ENCODE assay signal across 14 cellular contexts in genomic region chr7:842436-843031, GRCh38. TPM values are rescaled to one million over a fixed set of nuclear protein-coding genes. Genes with fewer than 3 reads are reported as not detected.
DNase-seq lines count a peak whose midpoint lies in the region; ATAC-seq, FAIRE-seq and TF ChIP-seq lines count a peak whose summit lies in the region.
"Had no signal": no experiment of that assay in that cellular context is flagged by ENCODE, and none has a peak within 500 bp of the region (broad histone marks: within the 10 kb centered on the region; RNA-seq: fewer than 3 reads in every experiment).

No MANE protein-coding gene starts in this region.

- no peaks in the 10 kb centered on the region for H3K9me3 ChIP-seq in OCI-LY7 (ENCODE audit: low read length)
- no peaks in the 10 kb centered on the region for H3K9me3 ChIP-seq in suprapubic skin

- H2AFZ ChIP-seq in OCI-LY7 (ENCODE audit: low read length), result no peak overlapping the region
- H2AFZ ChIP-seq: parathyroid adenoma had no signal

- no peak for TF ChIP-seq EP300 in suprapubic skin (IDR thresholded peaks at IDR 0.05)

- H3K4me1 ChIP-seq in OCI-LY7 (ENCODE audit: insufficient read depth, low read length, poor library complexity, severe bottlenecking) (no peaks in the 10 kb centered on the region), suprapubic skin (peaks cover 11% of the 10 kb centered on the region)
- H3K4me1 ChIP-seq: foreskin keratinocyte, parathyroid adenoma had no signal

- no peaks in the 10 kb centered on the region for H3K4me1 Mint-ChIP-seq in chondrocyte (ENCODE audit: low read depth)
- peaks cover 4% of the 10 kb centered on the region for H3K4me1 Mint-ChIP-seq in stimulated activated naive CD8-positive, alpha-beta T cell treated with anti-CD3 and anti-CD28 coated beads, Interleukin-15, amount 100 ng/mL, for 72 hours

- 43% methylated on average over 8 of the region's 8 CpGs for WGBS in suprapubic skin

- POLR2A ChIA-PET in OCI-LY7 (lab: Charles Lee), result no interaction called here

- FAIRE-seq in islet of Langerhans (lab: Jason Lieb, UNC), result peak; percentile 99
- FAIRE-seq: H1 had no signal

- no peak overlapping the region for H3K4me2 ChIP-seq in OCI-LY7 (ENCODE audit: low read length)

- no peak overlapping the region for H3K4me3 Mint-ChIP-seq in chondrocyte (ENCODE audit: unreplicated experiment)
- H3K4me3 Mint-ChIP-seq in stimulated activated naive CD8-positive, alpha-beta T cell treated with anti-CD3 and anti-CD28 coated beads, Interleukin-15, amount 100 ng/mL, for 72 hours, result no peak overlapping the region
- H3K4me3 Mint-ChIP-seq: central memory CD8-positive, alpha-beta T cell had no signal

- H4K20me1 ChIP-seq in OCI-LY7 (ENCODE audit: insufficient read depth, low read length), result no peaks in the 10 kb centered on the region

- H3K36me3 Mint-ChIP-seq in chondrocyte (ENCODE audit: low read depth), result peaks cover 28% of the 10 kb centered on the region

- CTCF ChIA-PET in OCI-LY7 (lab: Charles Lee; ENCODE audit: unreplicated experiment), result no interaction called here

- no peaks in the 10 kb centered on the region for H3K27me3 Mint-ChIP-seq in chondrocyte (ENCODE audit: low read depth)
- H3K27me3 Mint-ChIP-seq in stimulated activated naive CD8-positive, alpha-beta T cell treated with anti-CD3 and anti-CD28 coated beads, Interleukin-15, amount 100 ng/mL, for 72 hours, result no peaks in the 10 kb centered on the region
- H3K27me3 Mint-ChIP-seq: central memory CD8-positive, alpha-beta T cell had no signal

- H3K36me3 ChIP-seq in OCI-LY7 (ENCODE audit: insufficient read depth, low read length), result peaks cover 58% of the 10 kb centered on the region
- peaks cover 59% of the 10 kb centered on the region for H3K36me3 ChIP-seq in suprapubic skin

- BruUV-seq in OCI-LY7 (replicated peaks; lab: Mats Ljungman, UMichigan), result TSS peak; percentile 47

- intact Hi-C loops in OCI-LY7 (cut with micrococcal nuclease; ENCODE audit: unreplicated experiment), result no loop called here

- H3K9me3 Mint-ChIP-seq in chondrocyte (ENCODE audit: low read depth), result no peaks in the 10 kb centered on the region
- H3K9me3 Mint-ChIP-seq in stimulated activated naive CD8-positive, alpha-beta T cell treated with anti-CD3 and anti-CD28 coated beads, Interleukin-15, amount 100 ng/mL, for 72 hours, result no peaks in the 10 kb centered on the region
- H3K9me3 Mint-ChIP-seq: central memory CD8-positive, alpha-beta T cell had no signal

- no peaks in the 10 kb centered on the region for H3K9me2 ChIP-seq in OCI-LY7 (ENCODE audit: insufficient read depth, low read length)

- H3K4me3 ChIP-seq in OCI-LY7 (ENCODE audit: low read depth, low read length, poor library complexity, severe bottlenecking), result no peak overlapping the region
- H3K4me3 ChIP-seq in suprapubic skin, result no peak overlapping the region

- TF ChIP-seq CTCF in OCI-LY7 (conservative IDR thresholded peaks at IDR 0.05; ENCODE audit: low read length) (no peak), chondrocyte (IDR thresholded peaks at IDR 0.05) (no peak), suprapubic skin (IDR thresholded peaks at IDR 0.05) (no peak)

- no peaks in the 10 kb centered on the region for H3K27me3 ChIP-seq in suprapubic skin
- H3K27me3 ChIP-seq: foreskin keratinocyte had no signal

- H3K27ac ChIP-seq in OCI-LY7 (ENCODE audit: low read depth, low read length, poor library complexity, severe bottlenecking) (no peak overlapping the region), suprapubic skin (peak overlapping the region; percentile 39)
- H3K27ac ChIP-seq: foreskin keratinocyte, parathyroid adenoma had no signal

- TF ChIP-seq POLR2A in suprapubic skin (IDR thresholded peaks at IDR 0.05), result no peak

- no peak overlapping the region for H3K27ac Mint-ChIP-seq in chondrocyte (ENCODE audit: unreplicated experiment)
- peak overlapping the region in 1 of 2 donors; percentile 69 for H3K27ac Mint-ChIP-seq in stimulated activated naive CD8-positive, alpha-beta T cell treated with anti-CD3 and anti-CD28 coated beads, Interleukin-15, amount 100 ng/mL, for 72 hours

- DNase-seq in OCI-LY7 (ENCODE audit: low spot score), result no peak
- DNase-seq in chondrocyte (ENCODE audit: low spot score), result peak; percentile 50
- DNase-seq in suprapubic skin (ENCODE audit: low spot score in 2 of 2), result no peak
- no peak for DNase-seq in SHP77 treated with DMSO at 0.1 percent for 48 hours (lab: John Stamatoyannopoulos, UW)
- DNase-seq in DMS79 (lab: John Stamatoyannopoulos, UW), result no peak
- no peak for DNase-seq in stimulated activated naive CD8-positive, alpha-beta T cell treated with anti-CD3 and anti-CD28 coated beads, Interleukin-15, amount 100 ng/mL, for 72 hours
- DNase-seq: foreskin keratinocyte; NCI-H1048; NCI-H748 treated with DMSO at 0.1 percent for 48 hours; stimulated activated naive CD4-positive, alpha-beta T cell had no signal

- H3K79me2 ChIP-seq in OCI-LY7 (ENCODE audit: insufficient read depth, low read depth, low read length), result no peaks in the 10 kb centered on the region

- no peak for ATAC-seq in stimulated activated naive CD8-positive, alpha-beta T cell treated with anti-CD3 and anti-CD28 coated beads, Interleukin-15, amount 100 ng/mL, for 72 hours
- ATAC-seq: foreskin keratinocyte had no signal

RNA-seq across cellular contexts. Expression of gene SUN1, which starts 10.3 kb away (rescaled TPM):
- total RNA-seq in OCI-LY7 (2014; rRNA removed; shearing (Covaris generic)), result 78.5 and 105 TPM in 2 replicates
- total RNA-seq in OCI-LY7 (2022), result 83.4 and 84.2 TPM in 2 replicates
- total RNA-seq in chondrocyte, result 125 to 139 TPM (median 134 TPM) in 3 replicates
- total RNA-seq in suprapubic skin, result 100 to 1,000 TPM; 225 to 475 (median 263) TPM

RNA-seq across cellular contexts. Expression of gene GET4, which starts 33.8 kb away (rescaled TPM):
- total RNA-seq in OCI-LY7 (2014; rRNA removed; shearing (Covaris generic)), result 46.3 and 54.4 TPM in 2 replicates
- total RNA-seq in OCI-LY7 (2022) (51.1 and 54.5 TPM in 2 replicates), chondrocyte (26.8 to 34.7 TPM (median 28.0 TPM) in 3 replicates), suprapubic skin (10 to 100 TPM; 27.7 to 58.2 (median 47.8) TPM)
